Comparison of ENCODE assay signal across 19 cellular contexts in the genomic region with DNA sequence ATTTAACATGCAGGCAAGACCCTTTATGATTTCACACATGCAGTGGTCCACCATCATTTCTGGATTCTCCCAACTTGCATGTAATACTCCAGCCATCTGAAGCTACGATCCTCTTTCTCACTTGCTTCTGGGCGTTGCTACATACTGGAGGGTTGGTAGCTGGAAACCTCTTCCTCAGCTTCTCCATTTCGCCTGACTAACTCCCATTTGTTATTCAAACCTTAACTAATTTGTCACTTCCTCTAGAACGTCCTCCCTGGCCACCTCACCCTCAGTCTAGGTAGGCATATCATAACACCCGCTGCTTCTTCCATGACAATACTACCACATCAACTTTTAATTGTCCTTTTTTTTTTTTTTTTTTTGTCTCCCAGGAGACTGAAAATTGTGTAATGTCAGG.
DNase-seq lines count a peak whose midpoint lies in the region; ATAC-seq, FAIRE-seq and TF ChIP-seq lines count a peak whose summit lies in the region.
"Had no signal": no experiment of that assay in that cellular context is flagged by ENCODE, and none has a peak within 500 bp of the region (broad histone marks: within the 10 kb centered on the region; RNA-seq: fewer than 3 reads in every experiment).

No MANE protein-coding gene starts in this region.

- CTCF ChIA-PET in MCF 10A (lab: Yijun Ruan, JAX) (interaction anchor here (0.6 to 1.0 kb wide), 3 partner anchors 49 to 161 kb away, joined by 3 to 5 read pairs (median 3); no protein-coding TSS in a partner anchor), activated B cell treated with CpG ODN at 0.5 μM for 24 hours (lab: Charles Lee) (interaction anchor here (1.0 to 1.3 kb wide), 2 partner anchors 114 to 160 kb away, joined by 3 read pairs; partner anchors contain the start of gene MOB3B)

- POLR2A ChIA-PET in MCF 10A (lab: Yijun Ruan, JAX): interaction anchor here (0.6 to 1.5 kb wide), 3 partner anchors 15 to 160 kb away, joined by 3 to 6 read pairs (median 3); partner anchors contain the start of gene MOB3B
- POLR2A ChIA-PET in activated B cell treated with CpG ODN at 0.5 μM for 24 hours (lab: Charles Lee): interaction anchor here (1.0 to 4.9 kb wide), 5 partner anchors 8 to 160 kb away, joined by 3 to 37 read pairs (median 3); partner anchors contain the start of gene MOB3B

- H3K9me3 Mint-ChIP-seq in MCF 10A (ENCODE audit: unreplicated experiment): no peaks in the 10 kb centered on the region
- no peaks in the 10 kb centered on the region for H3K9me3 Mint-ChIP-seq in activated B cell treated with CpG ODN at 0.5 μM for 24 hours
- H3K9me3 Mint-ChIP-seq in mesothelial cell of epicardium: no peaks in the 10 kb centered on the region
- H3K9me3 Mint-ChIP-seq: activated CD4-positive, alpha-beta T cell treated with anti-CD3 and anti-CD28 coated beads, Interleukin-2, amount 10 ng/mL, durations not matched to agents 7 days and 5 days; activated T-cell treated with anti-CD3 and anti-CD28 coated beads, Interleukin-2, amount 50 U/mL, for 4 hours; CD8-positive, alpha-beta memory T cell had no signal

- TF ChIP-seq POLR2A in breast epithelium (IDR thresholded peaks at IDR 0.05): no peak

- no peaks in the 10 kb centered on the region for H3K36me3 Mint-ChIP-seq in MCF 10A (ENCODE audit: insufficient read depth, unreplicated experiment)
- no peaks in the 10 kb centered on the region for H3K36me3 Mint-ChIP-seq in activated B cell treated with CpG ODN at 0.5 μM for 24 hours (ENCODE audit: low read depth)
- H3K36me3 Mint-ChIP-seq in mesothelial cell of epicardium: no peaks in the 10 kb centered on the region
- H3K36me3 Mint-ChIP-seq: CD8-positive, alpha-beta memory T cell had no signal

- H3K9ac ChIP-seq in iPS-20b (ENCODE audit: low read depth, low read length): no peak overlapping the region

- H3K36me3 ChIP-seq in breast epithelium (no peaks in the 10 kb centered on the region), iPS-20b (ENCODE audit: insufficient read depth, low read depth, low read length) (no peaks in the 10 kb centered on the region), upper lobe of right lung (no peaks in the 10 kb centered on the region)
- H3K36me3 ChIP-seq: heart left ventricle had no signal

- no TSS peak for BruUV-seq in MCF 10A (replicated peaks; lab: Mats Ljungman, UMichigan)

- peak; percentile 43 for ATAC-seq in activated B cell treated with CpG ODN at 0.5 μM for 24 hours (ENCODE audit: low read depth)
- ATAC-seq in upper lobe of right lung: peak; percentile 75
- ATAC-seq: A549; activated T-cell treated with anti-CD3 and anti-CD28 coated beads, Interleukin-2, amount 50 U/mL, for 4 hours; heart left ventricle; Right ventricle myocardium inferior had no signal

- H3K27me3 ChIP-seq in breast epithelium (no peaks in the 10 kb centered on the region), iPS-20b (ENCODE audit: insufficient read depth, low read length) (no peaks in the 10 kb centered on the region), upper lobe of right lung (no peaks in the 10 kb centered on the region)
- H3K27me3 ChIP-seq: heart left ventricle had no signal

- peak; percentile 37 for DNase-seq in MCF 10A (ENCODE audit: unreplicated experiment)
- no peak for DNase-seq in breast epithelium (ENCODE audit: low spot score in 2 of 2)
- DNase-seq in activated B cell treated with CpG ODN at 0.5 μM for 24 hours: no peak
- no peak for DNase-seq in upper lobe of right lung
- no peak for DNase-seq in mesothelial cell of epicardium (ENCODE audit: low spot score in 2 of 2, unreplicated experiment in 2 of 2)
- no peak for DNase-seq in NCI-H146 (lab: John Stamatoyannopoulos, UW)
- DNase-seq in HTR-8/SVneo (ENCODE audit: insufficient read length, low spot score): no peak
- DNase-seq: activated CD4-positive, alpha-beta T cell treated with anti-CD3 and anti-CD28 coated beads, Interleukin-2, amount 10 ng/mL, durations not matched to agents 7 days and 5 days; activated T-cell treated with anti-CD3 and anti-CD28 coated beads, Interleukin-2, amount 50 U/mL, for 4 hours; CD8-positive, alpha-beta memory T cell; erythroblast; heart left ventricle; left ventricle myocardium superior; NCI-H2081; NCI-H69 had no signal

- H3K27ac Mint-ChIP-seq in MCF 10A (ENCODE audit: low read depth, unreplicated experiment) (no peak overlapping the region), activated B cell treated with CpG ODN at 0.5 μM for 24 hours (peak overlapping the region; percentile 51), mesothelial cell of epicardium (no peak overlapping the region)
- H3K27ac Mint-ChIP-seq: activated CD4-positive, alpha-beta T cell treated with anti-CD3 and anti-CD28 coated beads, Interleukin-2, amount 10 ng/mL, durations not matched to agents 7 days and 5 days; CD8-positive, alpha-beta memory T cell had no signal

- H3K4me3 ChIP-seq in breast epithelium (no peak overlapping the region), iPS-20b (ENCODE audit: low read length) (peak overlapping the region; percentile 37; the same call in 1 of the 2 replicates), upper lobe of right lung (no peak overlapping the region)
- H3K4me3 ChIP-seq: A549, heart left ventricle had no signal

- FAIRE-seq in HTR-8/SVneo (lab: Jason Lieb, UNC): no peak
- FAIRE-seq: A549, colon had no signal

- H3K27me3 Mint-ChIP-seq in MCF 10A (ENCODE audit: insufficient read depth, unreplicated experiment): no peaks in the 10 kb centered on the region
- no peaks in the 10 kb centered on the region for H3K27me3 Mint-ChIP-seq in activated B cell treated with CpG ODN at 0.5 μM for 24 hours
- no peaks in the 10 kb centered on the region for H3K27me3 Mint-ChIP-seq in mesothelial cell of epicardium (ENCODE audit: low read depth)

- no peak overlapping the region for H3K27ac ChIP-seq in breast epithelium
- peak overlapping the region; percentile 19 for H3K27ac ChIP-seq in iPS-20b (ENCODE audit: low read length)
- no peak overlapping the region for H3K27ac ChIP-seq in upper lobe of right lung
- H3K27ac ChIP-seq: heart left ventricle had no signal

- H3K4me1 ChIP-seq in breast epithelium (peaks cover 2 to 3% of the 10 kb centered on the region in 2 donors), iPS-20b (ENCODE audit: insufficient read depth, low read length) (peaks cover 48% of the 10 kb centered on the region), upper lobe of right lung (peaks cover 42% of the 10 kb centered on the region)

- H3K4me1 Mint-ChIP-seq in MCF 10A (ENCODE audit: insufficient read depth, unreplicated experiment) (peaks cover 33% of the 10 kb centered on the region), activated B cell treated with CpG ODN at 0.5 μM for 24 hours (peaks cover 75% of the 10 kb centered on the region), mesothelial cell of epicardium (peaks cover 68% of the 10 kb centered on the region)

- no peak for TF ChIP-seq CTCF in MCF 10A (IDR thresholded peaks at IDR 0.05; ENCODE audit: unreplicated experiment)
- TF ChIP-seq CTCF in breast epithelium (IDR thresholded peaks at IDR 0.05): no peak
- TF ChIP-seq CTCF in activated B cell treated with CpG ODN at 0.5 μM for 24 hours (IDR thresholded peaks at IDR 0.05): no peak
- TF ChIP-seq CTCF in upper lobe of right lung (IDR thresholded peaks at IDR 0.05): no peak
- no peak for TF ChIP-seq CTCF in mesothelial cell of epicardium (IDR thresholded peaks at IDR 0.05; ENCODE audit: unreplicated experiment)

- H3K9me3 ChIP-seq in breast epithelium (no peaks in the 10 kb centered on the region), iPS-20b (ENCODE audit: insufficient read depth, low read depth, low read length) (no peaks in the 10 kb centered on the region), upper lobe of right lung (no peaks in the 10 kb centered on the region)
- H3K9me3 ChIP-seq: A549, heart left ventricle had no signal

- intact Hi-C loops in MCF 10A (cut with micrococcal nuclease) (no loop called here), breast epithelium (cut with DNase I; ENCODE audit: low total_unique reads) (no loop called here), activated B cell treated with CpG ODN at 0.5 μM for 24 hours (cut with micrococcal nuclease) (loop anchor here (1.0 to 5.0 kb wide), 2 partner anchors 9 to 73 kb away; no protein-coding TSS in a partner anchor), upper lobe of right lung (cut with DNase I) (no loop called here)

- H3K4me3 Mint-ChIP-seq in MCF 10A (ENCODE audit: unreplicated experiment) (no peak overlapping the region), activated B cell treated with CpG ODN at 0.5 μM for 24 hours (peak overlapping the region; percentile 61), mesothelial cell of epicardium (no peak overlapping the region)
- H3K4me3 Mint-ChIP-seq: activated CD4-positive, alpha-beta T cell treated with anti-CD3 and anti-CD28 coated beads, Interleukin-2, amount 10 ng/mL, durations not matched to agents 7 days and 5 days; activated T-cell treated with anti-CD3 and anti-CD28 coated beads, Interleukin-2, amount 50 U/mL, for 4 hours; CD8-positive, alpha-beta memory T cell had no signal
